21 cellular contexts compared by ENCODE assay signal in genomic region chr9:129972816-129973215, GRCh38.
DNase-seq lines count a peak whose midpoint lies in the region; ATAC-seq lines count a peak whose summit lies in the region.
"Had no signal": no experiment of that assay in that cellular context is flagged by ENCODE, and none has a peak within 500 bp of the region (broad histone marks: within the 10 kb centered on the region; RNA-seq: fewer than 3 reads in every experiment).

No MANE protein-coding gene starts in this region.

- H3K9me3 Mint-ChIP-seq in activated T-cell treated with anti-CD3 and anti-CD28 coated beads, Interleukin-2, amount 50 U/mL, for 4 hours = no peaks in the 10 kb centered on the region
- no peaks in the 10 kb centered on the region for H3K9me3 Mint-ChIP-seq in T-cell
- no peaks in the 10 kb centered on the region for H3K9me3 Mint-ChIP-seq in dendritic cell treated with granulocyte-macrophage colony-stimulating factor and Interleukin-4, amounts not matched to agents 40 ng/mL and 50 ng/mL, for 4 days
- no peaks in the 10 kb centered on the region for H3K9me3 Mint-ChIP-seq in stimulated activated effector memory CD8-positive, alpha-beta T cell treated with anti-CD3 and anti-CD28 coated beads, Interleukin-12 subunit alpha, Interleukin-12 subunit beta, amount 100 ng/mL, for 72 hours
- H3K9me3 Mint-ChIP-seq: memory B cell, naive B cell had no signal

- peaks cover 16% of the 10 kb centered on the region for H3K4me1 Mint-ChIP-seq in activated T-cell treated with anti-CD3 and anti-CD28 coated beads, Interleukin-2, amount 50 U/mL, for 4 hours (ENCODE audit: low read depth)
- peaks cover 13 to 34% (median 30%) of the 10 kb centered on the region in 3 donors for H3K4me1 Mint-ChIP-seq in T-cell
- H3K4me1 Mint-ChIP-seq in dendritic cell treated with granulocyte-macrophage colony-stimulating factor and Interleukin-4, amounts not matched to agents 40 ng/mL and 50 ng/mL, for 4 days (ENCODE audit: low read depth) = peaks cover 33% of the 10 kb centered on the region
- peaks cover 30% of the 10 kb centered on the region for H3K4me1 Mint-ChIP-seq in stimulated activated effector memory CD8-positive, alpha-beta T cell treated with anti-CD3 and anti-CD28 coated beads, Interleukin-12 subunit alpha, Interleukin-12 subunit beta, amount 100 ng/mL, for 72 hours

- CTCF ChIA-PET in T-cell (lab: Charles Lee) = interaction anchor here in 1 of 2 donors (0.8 kb wide), 1 partner anchor 15 kb away, joined by 5 read pairs; no protein-coding TSS in a partner anchor

- H3K27ac Mint-ChIP-seq in T-cell = peak overlapping the region; percentile 43 to 53
- peak overlapping the region; percentile 30 for H3K27ac Mint-ChIP-seq in dendritic cell treated with granulocyte-macrophage colony-stimulating factor and Interleukin-4, amounts not matched to agents 40 ng/mL and 50 ng/mL, for 4 days
- peak overlapping the region; percentile 50 for H3K27ac Mint-ChIP-seq in stimulated activated effector memory CD8-positive, alpha-beta T cell treated with anti-CD3 and anti-CD28 coated beads, Interleukin-12 subunit alpha, Interleukin-12 subunit beta, amount 100 ng/mL, for 72 hours
- H3K27ac Mint-ChIP-seq: memory B cell had no signal

- POLR2A ChIA-PET in T-cell (lab: Charles Lee) = interaction anchor here in 1 of 2 donors (0.5 to 0.7 kb wide), 3 partner anchors 8 to 66 kb away, joined by 3 to 8 read pairs (median 5); no protein-coding TSS in a partner anchor

- H3K36me3 Mint-ChIP-seq in activated T-cell treated with anti-CD3 and anti-CD28 coated beads, Interleukin-2, amount 50 U/mL, for 4 hours (ENCODE audit: insufficient read depth) = peaks cover 22% of the 10 kb centered on the region
- H3K36me3 Mint-ChIP-seq in T-cell = peaks cover 32% of the 10 kb centered on the region
- peaks cover 87% of the 10 kb centered on the region for H3K36me3 Mint-ChIP-seq in dendritic cell treated with granulocyte-macrophage colony-stimulating factor and Interleukin-4, amounts not matched to agents 40 ng/mL and 50 ng/mL, for 4 days (ENCODE audit: low read depth)
- H3K36me3 Mint-ChIP-seq in stimulated activated effector memory CD8-positive, alpha-beta T cell treated with anti-CD3 and anti-CD28 coated beads, Interleukin-12 subunit alpha, Interleukin-12 subunit beta, amount 100 ng/mL, for 72 hours = no peaks in the 10 kb centered on the region

- no peak overlapping the region for H3K4me3 Mint-ChIP-seq in activated T-cell treated with anti-CD3 and anti-CD28 coated beads, Interleukin-2, amount 50 U/mL, for 4 hours
- no peak overlapping the region for H3K4me3 Mint-ChIP-seq in T-cell
- no peak overlapping the region for H3K4me3 Mint-ChIP-seq in dendritic cell treated with granulocyte-macrophage colony-stimulating factor and Interleukin-4, amounts not matched to agents 40 ng/mL and 50 ng/mL, for 4 days
- H3K4me3 Mint-ChIP-seq in stimulated activated effector memory CD8-positive, alpha-beta T cell treated with anti-CD3 and anti-CD28 coated beads, Interleukin-12 subunit alpha, Interleukin-12 subunit beta, amount 100 ng/mL, for 72 hours = no peak overlapping the region
- H3K4me3 Mint-ChIP-seq: memory B cell had no signal

- peak; percentile 14 for DNase-seq in activated T-cell treated with anti-CD3 and anti-CD28 coated beads, Interleukin-2, amount 50 U/mL, for 48 hours
- no peak for DNase-seq in activated T-cell treated with anti-CD3 and anti-CD28 coated beads, Interleukin-2, amount 50 U/mL, for 4 hours
- DNase-seq in T-cell (no peak), RKO (ENCODE audit: low spot score) (no peak)
- DNase-seq in stimulated activated effector memory CD8-positive, alpha-beta T cell treated with anti-CD3 and anti-CD28 coated beads, Interleukin-12 subunit alpha, Interleukin-12 subunit beta, amount 100 ng/mL, for 72 hours (ENCODE audit: low spot score in 2 of 2) = no peak
- DNase-seq: activated gamma-delta T cell treated with Interleukin-2 at 50 U/mL for 16 hours, GM23248, MG63, naive B cell, NCI-H1417 treated with DMSO at 0.1 percent for 48 hours, NCI-H2171, NCI-H69, pancreas, right cardiac atrium, T-helper 1 cell, tibial artery had no signal

- no peaks in the 10 kb centered on the region for H3K27me3 Mint-ChIP-seq in activated T-cell treated with anti-CD3 and anti-CD28 coated beads, Interleukin-2, amount 50 U/mL, for 4 hours (ENCODE audit: low read depth)
- H3K27me3 Mint-ChIP-seq in T-cell = no peaks in the 10 kb centered on the region
- H3K27me3 Mint-ChIP-seq in dendritic cell treated with granulocyte-macrophage colony-stimulating factor and Interleukin-4, amounts not matched to agents 40 ng/mL and 50 ng/mL, for 4 days = no peaks in the 10 kb centered on the region
- H3K27me3 Mint-ChIP-seq: memory B cell, naive B cell had no signal

- intact Hi-C loops in dendritic cell treated with granulocyte-macrophage colony-stimulating factor and Interleukin-4, amounts not matched to agents 40 ng/mL and 50 ng/mL, for 4 days (cut with micrococcal nuclease) = no loop called here

- ATAC-seq in activated T-cell treated with anti-CD3 and anti-CD28 coated beads, Interleukin-2, amount 50 U/mL, for 4 hours = no peak
- ATAC-seq in T-cell (replicated peaks in 1 of 4) (no peak), HG02938 (IDR thresholded peaks at IDR 0.05; ENCODE audit: unreplicated experiment) (no peak), HG02973 (IDR thresholded peaks at IDR 0.05; ENCODE audit: unreplicated experiment) (no peak)
- ATAC-seq in stimulated activated effector memory CD8-positive, alpha-beta T cell treated with anti-CD3 and anti-CD28 coated beads, Interleukin-12 subunit alpha, Interleukin-12 subunit beta, amount 100 ng/mL, for 72 hours = no peak
- ATAC-seq: pancreas, right cardiac atrium, Right ventricle myocardium inferior had no signal

Comparison
In these comparisons a context has a peak if more than half of its experiments do, and no peak if none do; other contexts are left out.
1. DNase-seq: peak in activated T-cell treated with anti-CD3 and anti-CD28 coated beads, Interleukin-2, amount 50 U/mL, for 48 hours (2 of 2); none in activated T-cell treated with anti-CD3 and anti-CD28 coated beads, Interleukin-2, amount 50 U/mL, for 4 hours (single experiment), T-cell (0 of 34), stimulated activated effector memory CD8-positive, alpha-beta T cell treated with anti-CD3 and anti-CD28 coated beads, Interleukin-12 subunit alpha, Interleukin-12 subunit beta, amount 100 ng/mL, for 72 hours (0 of 2) and RKO (single experiment).
2. Peak in every context shown above with its lines, with median percentiles within 50 percentile points of each other: H3K27ac Mint-ChIP-seq.